ENCODE assay signal across 1 cellular context in the genomic region with DNA sequence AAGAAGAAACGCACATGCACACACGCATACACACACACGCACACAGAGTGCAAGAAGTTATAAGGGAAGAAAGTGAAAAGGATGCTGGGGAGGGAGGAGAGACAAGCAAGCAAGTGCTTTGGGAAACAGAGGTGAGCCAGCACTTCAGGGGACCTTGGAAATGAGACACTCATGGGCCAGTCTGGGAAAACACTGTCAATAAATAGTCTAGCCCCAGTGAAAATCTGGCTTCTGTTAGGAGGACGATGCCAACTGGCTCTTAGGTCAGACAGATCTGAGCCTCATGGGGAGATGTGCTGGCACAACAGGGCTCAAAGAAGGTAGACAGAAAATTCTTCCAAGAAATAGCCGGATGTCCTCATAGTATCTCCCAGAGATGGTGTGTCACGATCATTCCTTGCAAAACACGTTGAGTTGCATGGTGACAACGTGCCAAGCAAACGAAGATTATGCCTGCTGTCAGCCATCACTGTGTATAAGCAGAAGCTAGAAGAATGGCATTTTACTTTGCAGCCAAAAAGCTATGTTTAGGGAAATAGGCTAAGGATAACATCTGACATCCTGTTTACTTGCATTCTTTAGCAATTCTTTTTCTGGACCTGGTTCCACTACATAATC.
TF ChIP-seq lines count a peak whose summit lies in the region.

No MANE protein-coding gene starts in this region.

TF ChIP-seq in IMR-90, 13 proteins besides CTCF, POLR2A, EP300 and RAD21:
- TF ChIP-seq, protein P1, sequence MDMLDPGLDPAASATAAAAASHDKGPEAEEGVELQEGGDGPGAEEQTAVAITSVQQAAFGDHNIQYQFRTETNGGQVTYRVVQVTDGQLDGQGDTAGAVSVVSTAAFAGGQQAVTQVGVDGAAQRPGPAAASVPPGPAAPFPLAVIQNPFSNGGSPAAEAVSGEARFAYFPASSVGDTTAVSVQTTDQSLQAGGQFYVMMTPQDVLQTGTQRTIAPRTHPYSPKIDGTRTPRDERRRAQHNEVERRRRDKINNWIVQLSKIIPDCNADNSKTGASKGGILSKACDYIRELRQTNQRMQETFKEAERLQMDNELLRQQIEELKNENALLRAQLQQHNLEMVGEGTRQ (IDR thresholded peaks at IDR 0.05; ENCODE audit: low read depth, low read length): no peak
- TF ChIP-seq CHD1 (IDR thresholded peaks at IDR 0.05; ENCODE audit: low read depth, low read length) (no peak), SMC3 (IDR thresholded peaks at IDR 0.05; ENCODE audit: low read depth, low read length) (no peak), FOS (IDR thresholded peaks at IDR 0.05; ENCODE audit: low read depth, low read length) (no peak), MXI1 (IDR thresholded peaks at IDR 0.05; ENCODE audit: borderline replicate concordance, low read depth, low read length) (no peak), NFE2L2 (IDR thresholded peaks at IDR 0.05; ENCODE audit: low read depth, low read length) (no peak), BHLHE40 (IDR thresholded peaks at IDR 0.05; ENCODE audit: low read depth, low read length) (no peak)
- TF ChIP-seq, protein P2, sequence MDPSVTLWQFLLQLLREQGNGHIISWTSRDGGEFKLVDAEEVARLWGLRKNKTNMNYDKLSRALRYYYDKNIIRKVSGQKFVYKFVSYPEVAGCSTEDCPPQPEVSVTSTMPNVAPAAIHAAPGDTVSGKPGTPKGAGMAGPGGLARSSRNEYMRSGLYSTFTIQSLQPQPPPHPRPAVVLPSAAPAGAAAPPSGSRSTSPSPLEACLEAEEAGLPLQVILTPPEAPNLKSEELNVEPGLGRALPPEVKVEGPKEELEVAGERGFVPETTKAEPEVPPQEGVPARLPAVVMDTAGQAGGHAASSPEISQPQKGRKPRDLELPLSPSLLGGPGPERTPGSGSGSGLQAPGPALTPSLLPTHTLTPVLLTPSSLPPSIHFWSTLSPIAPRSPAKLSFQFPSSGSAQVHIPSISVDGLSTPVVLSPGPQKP (IDR thresholded peaks at IDR 0.05; ENCODE audit: borderline replicate concordance, low read depth, low read length): no peak
